Comparison of ENCODE assay signal across 2 cellular contexts in genomic region chr7:78636727-78637126, GRCh38.
TF ChIP-seq lines count a peak whose summit lies in the region.

No MANE protein-coding gene starts in this region.

TF ChIP-seq in GM23338, 12 proteins besides CTCF, POLR2A, EP300 and RAD21 (continued from another document):
- TF ChIP-seq ETS1 (IDR thresholded peaks at IDR 0.05) = no peak
- TF ChIP-seq, protein P1, sequence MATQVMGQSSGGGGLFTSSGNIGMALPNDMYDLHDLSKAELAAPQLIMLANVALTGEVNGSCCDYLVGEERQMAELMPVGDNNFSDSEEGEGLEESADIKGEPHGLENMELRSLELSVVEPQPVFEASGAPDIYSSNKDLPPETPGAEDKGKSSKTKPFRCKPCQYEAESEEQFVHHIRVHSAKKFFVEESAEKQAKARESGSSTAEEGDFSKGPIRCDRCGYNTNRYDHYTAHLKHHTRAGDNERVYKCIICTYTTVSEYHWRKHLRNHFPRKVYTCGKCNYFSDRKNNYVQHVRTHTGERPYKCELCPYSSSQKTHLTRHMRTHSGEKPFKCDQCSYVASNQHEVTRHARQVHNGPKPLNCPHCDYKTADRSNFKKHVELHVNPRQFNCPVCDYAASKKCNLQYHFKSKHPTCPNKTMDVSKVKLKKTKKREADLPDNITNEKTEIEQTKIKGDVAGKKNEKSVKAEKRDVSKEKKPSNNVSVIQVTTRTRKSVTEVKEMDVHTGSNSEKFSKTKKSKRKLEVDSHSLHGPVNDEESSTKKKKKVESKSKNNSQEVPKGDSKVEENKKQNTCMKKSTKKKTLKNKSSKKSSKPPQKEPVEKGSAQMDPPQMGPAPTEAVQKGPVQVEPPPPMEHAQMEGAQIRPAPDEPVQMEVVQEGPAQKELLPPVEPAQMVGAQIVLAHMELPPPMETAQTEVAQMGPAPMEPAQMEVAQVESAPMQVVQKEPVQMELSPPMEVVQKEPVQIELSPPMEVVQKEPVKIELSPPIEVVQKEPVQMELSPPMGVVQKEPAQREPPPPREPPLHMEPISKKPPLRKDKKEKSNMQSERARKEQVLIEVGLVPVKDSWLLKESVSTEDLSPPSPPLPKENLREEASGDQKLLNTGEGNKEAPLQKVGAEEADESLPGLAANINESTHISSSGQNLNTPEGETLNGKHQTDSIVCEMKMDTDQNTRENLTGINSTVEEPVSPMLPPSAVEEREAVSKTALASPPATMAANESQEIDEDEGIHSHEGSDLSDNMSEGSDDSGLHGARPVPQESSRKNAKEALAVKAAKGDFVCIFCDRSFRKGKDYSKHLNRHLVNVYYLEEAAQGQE (IDR thresholded peaks at IDR 0.05; ENCODE audit: unreplicated experiment) = no peak

TF ChIP-seq in WTC11, 78 proteins besides CTCF, POLR2A, EP300 and RAD21 (continued from another document):
- no peak for TF ChIP-seq ZNF532 (CRISPR knock-in tag; IDR thresholded peaks at IDR 0.05; ENCODE audit: borderline replicate concordance)
- TF ChIP-seq SMAD4 (CRISPR knock-in tag; IDR thresholded peaks at IDR 0.05) = no peak
- no peak for TF ChIP-seq RORB (CRISPR knock-in tag; IDR thresholded peaks at IDR 0.05)
- TF ChIP-seq MAX (CRISPR knock-in tag; IDR thresholded peaks at IDR 0.05) = no peak
TF ChIP-seq in WTC11: peak in this region for 0.
